1 cellular context compared by ENCODE assay signal in genomic region chr1:14913475-14914155, GRCh38.
TF ChIP-seq lines count a peak whose summit lies in the region.

No MANE protein-coding gene starts in this region.

TF ChIP-seq in HEK293, 187 proteins besides CTCF, POLR2A, EP300 and RAD21 (continued from another document):
- TF ChIP-seq TCF7L2 (IDR thresholded peaks at IDR 0.05; ENCODE audit: borderline replicate concordance, low read depth, low read length), result no peak
- no peak for TF ChIP-seq HIC1 (tag by site-specific recombination; IDR thresholded peaks at IDR 0.05)
- no peak for TF ChIP-seq ZNF223 (tag by site-specific recombination; IDR thresholded peaks at IDR 0.05)
- no peak for TF ChIP-seq ZNF112 (tag by site-specific recombination; IDR thresholded peaks at IDR 0.05)
- TF ChIP-seq GLI4 (tag by site-specific recombination; IDR thresholded peaks at IDR 0.05), result no peak
- TF ChIP-seq ZNF571 (tag by site-specific recombination; IDR thresholded peaks at IDR 0.05), result no peak
- no peak for TF ChIP-seq ZFP3 (tag by site-specific recombination; IDR thresholded peaks at IDR 0.05; ENCODE audit: low read depth)
- TF ChIP-seq ZNF585B (tag by site-specific recombination; IDR thresholded peaks at IDR 0.05), result peak; percentile 53
- no peak for TF ChIP-seq ZNF768 (tag by site-specific recombination; IDR thresholded peaks at IDR 0.05)
- no peak for TF ChIP-seq ZNF391 (tag by site-specific recombination; IDR thresholded peaks at IDR 0.05; ENCODE audit: borderline replicate concordance, low read depth)
- no peak for TF ChIP-seq ZNF645 (tag by site-specific recombination; IDR thresholded peaks at IDR 0.05)
- no peak for TF ChIP-seq ZNF544 (tag by site-specific recombination; IDR thresholded peaks at IDR 0.05)
- TF ChIP-seq REPIN1 (tag by site-specific recombination; IDR thresholded peaks at IDR 0.05; ENCODE audit: low read depth), result no peak
- no peak for TF ChIP-seq ZNF174 (tag by site-specific recombination; IDR thresholded peaks at IDR 0.05)
- TF ChIP-seq KLF1 (tag by site-specific recombination; IDR thresholded peaks at IDR 0.05), result peak; percentile 25; the same call in 1 of the 2 replicates
- TF ChIP-seq, protein P1, sequence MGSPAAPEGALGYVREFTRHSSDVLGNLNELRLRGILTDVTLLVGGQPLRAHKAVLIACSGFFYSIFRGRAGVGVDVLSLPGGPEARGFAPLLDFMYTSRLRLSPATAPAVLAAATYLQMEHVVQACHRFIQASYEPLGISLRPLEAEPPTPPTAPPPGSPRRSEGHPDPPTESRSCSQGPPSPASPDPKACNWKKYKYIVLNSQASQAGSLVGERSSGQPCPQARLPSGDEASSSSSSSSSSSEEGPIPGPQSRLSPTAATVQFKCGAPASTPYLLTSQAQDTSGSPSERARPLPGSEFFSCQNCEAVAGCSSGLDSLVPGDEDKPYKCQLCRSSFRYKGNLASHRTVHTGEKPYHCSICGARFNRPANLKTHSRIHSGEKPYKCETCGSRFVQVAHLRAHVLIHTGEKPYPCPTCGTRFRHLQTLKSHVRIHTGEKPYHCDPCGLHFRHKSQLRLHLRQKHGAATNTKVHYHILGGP (tag by site-specific recombination; IDR thresholded peaks at IDR 0.05), result no peak
- TF ChIP-seq ZSCAN30 (tag by site-specific recombination; IDR thresholded peaks at IDR 0.05), result no peak
- TF ChIP-seq ZNF560 (tag by site-specific recombination; IDR thresholded peaks at IDR 0.05; ENCODE audit: borderline replicate concordance), result no peak
- no peak for TF ChIP-seq PRDM2 (tag by site-specific recombination; IDR thresholded peaks at IDR 0.05; ENCODE audit: borderline replicate concordance)
- no peak for TF ChIP-seq ZNF558 (tag by site-specific recombination; IDR thresholded peaks at IDR 0.05)
- no peak for TF ChIP-seq ZNF16 (tag by site-specific recombination; IDR thresholded peaks at IDR 0.05; ENCODE audit: low read depth)
- TF ChIP-seq GLI2 (tag by site-specific recombination; IDR thresholded peaks at IDR 0.05; ENCODE audit: borderline replicate concordance, low read depth), result no peak
- no peak for TF ChIP-seq ZNF266 (tag by site-specific recombination; IDR thresholded peaks at IDR 0.05; ENCODE audit: low read depth)
- no peak for TF ChIP-seq ZNF629 (tag by site-specific recombination; IDR thresholded peaks at IDR 0.05)
- TF ChIP-seq OVOL3 (tag by site-specific recombination; IDR thresholded peaks at IDR 0.05), result no peak
- TF ChIP-seq ZNF530 (tag by site-specific recombination; IDR thresholded peaks at IDR 0.05; ENCODE audit: low read depth), result no peak
- TF ChIP-seq KLF9 (tag by site-specific recombination; IDR thresholded peaks at IDR 0.05; ENCODE audit: low read depth), result no peak
- TF ChIP-seq ZNF830 (tag by site-specific recombination; IDR thresholded peaks at IDR 0.05; ENCODE audit: low read depth), result no peak
- no peak for TF ChIP-seq MYNN (tag by site-specific recombination; IDR thresholded peaks at IDR 0.05; ENCODE audit: borderline replicate concordance)
- TF ChIP-seq, protein P2, sequence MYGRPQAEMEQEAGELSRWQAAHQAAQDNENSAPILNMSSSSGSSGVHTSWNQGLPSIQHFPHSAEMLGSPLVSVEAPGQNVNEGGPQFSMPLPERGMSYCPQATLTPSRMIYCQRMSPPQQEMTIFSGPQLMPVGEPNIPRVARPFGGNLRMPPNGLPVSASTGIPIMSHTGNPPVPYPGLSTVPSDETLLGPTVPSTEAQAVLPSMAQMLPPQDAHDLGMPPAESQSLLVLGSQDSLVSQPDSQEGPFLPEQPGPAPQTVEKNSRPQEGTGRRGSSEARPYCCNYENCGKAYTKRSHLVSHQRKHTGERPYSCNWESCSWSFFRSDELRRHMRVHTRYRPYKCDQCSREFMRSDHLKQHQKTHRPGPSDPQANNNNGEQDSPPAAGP (tag by site-specific recombination; IDR thresholded peaks at IDR 0.05), result peak; percentile 64; the same call in 1 of the 2 replicates
- TF ChIP-seq ZNF777 (tag by site-specific recombination; IDR thresholded peaks at IDR 0.05; ENCODE audit: borderline replicate concordance), result no peak
- no peak for TF ChIP-seq KLF10 (tag by site-specific recombination; IDR thresholded peaks at IDR 0.05)
- no peak for TF ChIP-seq ZNF366 (tag by site-specific recombination; conservative IDR thresholded peaks at IDR 0.05)
- TF ChIP-seq ZNF48 (tag by site-specific recombination; IDR thresholded peaks at IDR 0.05), result no peak
- TF ChIP-seq, protein P3, sequence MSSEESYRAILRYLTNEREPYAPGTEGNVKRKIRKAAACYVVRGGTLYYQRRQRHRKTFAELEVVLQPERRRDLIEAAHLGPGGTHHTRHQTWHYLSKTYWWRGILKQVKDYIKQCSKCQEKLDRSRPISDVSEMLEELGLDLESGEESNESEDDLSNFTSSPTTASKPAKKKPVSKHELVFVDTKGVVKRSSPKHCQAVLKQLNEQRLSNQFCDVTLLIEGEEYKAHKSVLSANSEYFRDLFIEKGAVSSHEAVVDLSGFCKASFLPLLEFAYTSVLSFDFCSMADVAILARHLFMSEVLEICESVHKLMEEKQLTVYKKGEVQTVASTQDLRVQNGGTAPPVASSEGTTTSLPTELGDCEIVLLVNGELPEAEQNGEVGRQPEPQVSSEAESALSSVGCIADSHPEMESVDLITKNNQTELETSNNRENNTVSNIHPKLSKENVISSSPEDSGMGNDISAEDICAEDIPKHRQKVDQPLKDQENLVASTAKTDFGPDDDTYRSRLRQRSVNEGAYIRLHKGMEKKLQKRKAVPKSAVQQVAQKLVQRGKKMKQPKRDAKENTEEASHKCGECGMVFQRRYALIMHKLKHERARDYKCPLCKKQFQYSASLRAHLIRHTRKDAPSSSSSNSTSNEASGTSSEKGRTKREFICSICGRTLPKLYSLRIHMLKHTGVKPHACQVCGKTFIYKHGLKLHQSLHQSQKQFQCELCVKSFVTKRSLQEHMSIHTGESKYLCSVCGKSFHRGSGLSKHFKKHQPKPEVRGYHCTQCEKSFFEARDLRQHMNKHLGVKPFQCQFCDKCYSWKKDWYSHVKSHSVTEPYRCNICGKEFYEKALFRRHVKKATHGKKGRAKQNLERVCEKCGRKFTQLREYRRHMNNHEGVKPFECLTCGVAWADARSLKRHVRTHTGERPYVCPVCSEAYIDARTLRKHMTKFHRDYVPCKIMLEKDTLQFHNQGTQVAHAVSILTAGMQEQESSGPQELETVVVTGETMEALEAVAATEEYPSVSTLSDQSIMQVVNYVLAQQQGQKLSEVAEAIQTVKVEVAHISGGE (tag by site-specific recombination; conservative IDR thresholded peaks at IDR 0.05; ENCODE audit: low read depth), result no peak
- no peak for TF ChIP-seq FEZF1 (tag by site-specific recombination; IDR thresholded peaks at IDR 0.05)
- TF ChIP-seq WT1 (tag by site-specific recombination; IDR thresholded peaks at IDR 0.05), result 0 out of 2 replicates have a peak, but pooled peaks have one; percentile 41
